ENCODE assay signal across 8 cellular contexts in the genomic region with DNA sequence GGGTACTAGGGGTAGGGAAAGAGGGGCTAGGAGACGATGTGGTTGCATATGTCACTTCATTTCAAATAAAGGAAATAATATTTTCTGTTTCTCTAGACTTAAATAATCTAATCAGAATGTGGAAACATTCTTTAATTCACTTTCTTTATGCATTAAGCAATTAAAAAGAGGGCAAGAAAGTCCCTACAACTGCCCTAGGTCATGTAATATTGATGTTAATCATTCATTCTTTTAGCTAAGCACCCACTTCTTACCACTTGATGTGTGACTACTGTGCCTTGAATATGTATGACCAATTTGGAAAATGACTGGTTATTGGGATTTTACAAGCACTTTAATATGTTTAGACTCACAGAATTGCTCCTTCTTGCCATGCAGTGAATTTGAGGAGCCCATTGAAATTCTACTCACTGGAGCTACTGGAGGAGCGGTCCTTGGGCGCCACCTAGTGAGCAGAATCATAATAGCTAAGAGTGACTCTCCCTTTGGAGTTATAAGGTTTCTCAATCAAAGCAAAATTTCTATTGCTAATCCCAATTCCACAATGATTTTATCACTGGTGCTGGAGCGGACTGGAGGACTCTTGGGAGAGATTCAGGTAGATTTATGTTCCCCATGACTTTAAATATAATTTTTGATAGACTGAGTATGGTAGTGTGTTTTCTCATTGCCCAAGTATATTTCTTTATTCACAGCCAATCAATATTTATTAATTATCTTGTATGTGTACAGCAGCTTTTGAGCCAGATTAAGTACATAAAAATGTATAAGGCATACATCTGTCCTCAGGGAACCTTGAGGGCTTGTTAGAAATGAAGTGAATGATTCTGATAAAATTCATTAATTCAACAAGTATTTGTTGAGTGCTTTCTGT.
A peak's percentile ranks its signal among the peaks of the same experiment; 100 is the strongest.
DNase-seq lines count a peak whose midpoint lies in the region; ATAC-seq and TF ChIP-seq lines count a peak whose summit lies in the region.

No MANE protein-coding gene starts in this region.

- no peaks in the 10 kb centered on the region for H3K4me1 ChIP-seq in aorta (ENCODE audit: control insufficient read depth in 1 of 2, insufficient read depth in 2 of 2, low read length in 2 of 2)

- peak; percentile 88 for TF ChIP-seq CTCF in LNCAP (IDR thresholded peaks at IDR 0.05)

- peak; percentile 84 for ATAC-seq in aorta (ENCODE audit: low FRiP score)

- H3K4me3 ChIP-seq in aorta (ENCODE audit: low read length in 2 of 2), result no peak overlapping the region

- H3K9me3 ChIP-seq in aorta (ENCODE audit: control insufficient read depth, low read length), result peaks cover under 1% of the 10 kb centered on the region

- 23 to 26% methylated on average over 4 of the region's 4 CpGs for WGBS in aorta, 2 donors

- H3K36me3 ChIP-seq in aorta (ENCODE audit: control insufficient read depth in 1 of 2, insufficient read depth in 2 of 2, low read length in 1 of 2), result no peaks in the 10 kb centered on the region

- no peak overlapping the region for H3K27ac ChIP-seq in aorta (ENCODE audit: low read depth in 1 of 2, low read length in 2 of 2)

- intact Hi-C loops in posterior vena cava (cut with DNase I) (loop anchor here in 1 of 2 donors (10.0 kb wide), 1 partner anchor 339 kb away; no protein-coding TSS in a partner anchor), aorta (cut with DNase I) (loop anchor here (5.0 kb wide), 2 partner anchors 341 to 346 kb away; no protein-coding TSS in a partner anchor)

- peak; percentile 31 for DNase-seq in GM04504 (ENCODE audit: low read depth)
- DNase-seq in H4 (ENCODE audit: low spot score), result peak; percentile 48
- DNase-seq in SK-MEL-5 (ENCODE audit: low read depth, low spot score), result peak; percentile 76
- peak; percentile 55 for DNase-seq in activated gamma-delta T cell treated with anti-CD3 and anti-CD28 coated beads, Interleukin-2, amount 50 U/mL, for 16 hours (ENCODE audit: low read depth)
- DNase-seq in glomerular visceral epithelial cell (ENCODE audit: extremely low spot score), result peak; percentile 75
- peak; percentile 80 for DNase-seq in posterior vena cava (ENCODE audit: low spot score)
- DNase-seq in aorta, result peak; percentile 65 to 79

- H3K27me3 ChIP-seq in aorta (ENCODE audit: control insufficient read depth in 1 of 2, insufficient read depth in 2 of 2, low read length in 1 of 2), result no peaks in the 10 kb centered on the region

- in situ Hi-C loops in SK-MEL-5 (cut with HindIII; ENCODE audit: low pct_unique_long_range_greater_than_20kb, low sequenced_read_pairs), result no loop called here
